25 cellular contexts compared by ENCODE assay signal in genomic region chr19:42151735-42152134, GRCh38. TPM values are rescaled to one million over a fixed set of nuclear protein-coding genes. Genes with fewer than 3 reads are reported as not detected.
DNase-seq lines count a peak whose midpoint lies in the region; ATAC-seq and TF ChIP-seq lines count a peak whose summit lies in the region.
"Had no signal": no experiment of that assay in that cellular context is flagged by ENCODE, and none has a peak within 500 bp of the region (broad histone marks: within the 10 kb centered on the region; RNA-seq: fewer than 3 reads in every experiment).

No MANE protein-coding gene starts in this region.

- no peak overlapping the region for H2AFZ ChIP-seq in osteoblast (ENCODE audit: low read length)

- H3K4me1 ChIP-seq in iPS-20b (ENCODE audit: insufficient read depth, low read length) (peaks cover 29% of the 10 kb centered on the region; the same call in 1 of the 2 replicates), osteoblast (ENCODE audit: insufficient read depth, low read length) (no peaks in the 10 kb centered on the region)
- H3K4me1 ChIP-seq: Caco-2 had no signal

- no peak overlapping the region for H3K4me3 ChIP-seq in H7 (ENCODE audit: insufficient read depth, low read depth, low read length)
- H3K4me3 ChIP-seq in WERI-Rb-1 (ENCODE audit: low read depth, low read length) = no peak overlapping the region
- H3K4me3 ChIP-seq in iPS-20b (ENCODE audit: low read length) = no peak overlapping the region
- no peak overlapping the region for H3K4me3 ChIP-seq in osteoblast (ENCODE audit: insufficient read depth, low read length)
- H3K4me3 ChIP-seq: GM12878, SK-N-MC had no signal

- 0 out of 2 replicates have a peak overlapping the region, but pooled peaks have one; percentile 17 for H3K9ac ChIP-seq in iPS-20b (ENCODE audit: low read depth, low read length)

- DNase-seq in H7 (peak; percentile 49), WERI-Rb-1 (no peak), osteoblast (ENCODE audit: insufficient read length, low spot score, missing footprints) (peak; percentile 63), cardiac septum (ENCODE audit: low spot score) (no peak)
- no peak for DNase-seq in stimulated activated CD4-positive, alpha-beta T cell treated with anti-CD3 and anti-CD28 coated beads, Interleukin-4, amount 100 ng/mL, for 1 hour
- DNase-seq: C1 segment of cervical spinal cord; Caco-2; CD4-positive, alpha-beta memory T cell; DMS79; EL; GDM1; Kasumi-1; NCI-H1105 treated with DMSO at 0.1 percent for 48 hours; NCI-H146; NCI-H1930; NCI-H2107; NCI-H526 treated with DMSO at 0.1 percent for 48 hours; SHP77 had no signal

- TF ChIP-seq CTCF in WERI-Rb-1 (IDR thresholded peaks at IDR 0.05; ENCODE audit: low read depth, low read length) (no peak), osteoblast (IDR thresholded peaks at IDR 0.05; ENCODE audit: extremely low read depth, low read depth, low read length) (no peak)

- no peak for ATAC-seq in GM19324 (IDR thresholded peaks at IDR 0.05; ENCODE audit: low FRiP score, unreplicated experiment)
- ATAC-seq: GM12878, HepG2, Panc1 had no signal

- H3K27ac ChIP-seq in WERI-Rb-1 (peak overlapping the region; percentile 87), iPS-20b (ENCODE audit: low read length) (no peak overlapping the region), osteoblast (ENCODE audit: low read depth, low read length) (no peak overlapping the region)
- H3K27ac ChIP-seq: RWPE1, SK-N-MC had no signal

- H4K20me1 ChIP-seq in osteoblast (ENCODE audit: insufficient read depth, low read length) = no peaks in the 10 kb centered on the region

- H3K4me2 ChIP-seq in osteoblast (ENCODE audit: insufficient read depth, low read length) = no peak overlapping the region

- no peaks in the 10 kb centered on the region for H3K79me2 ChIP-seq in osteoblast (ENCODE audit: insufficient read depth, low read length)

- H3K9me3 ChIP-seq in WERI-Rb-1 (ENCODE audit: severe bottlenecking) (no peaks in the 10 kb centered on the region), iPS-20b (ENCODE audit: insufficient read depth, low read depth, low read length) (no peaks in the 10 kb centered on the region), osteoblast (ENCODE audit: low read depth, low read length) (no peaks in the 10 kb centered on the region)
- H3K9me3 ChIP-seq: Caco-2 had no signal

- H3K27me3 ChIP-seq in H7 (ENCODE audit: control insufficient read depth, insufficient read depth, low read length) (peaks cover 11% of the 10 kb centered on the region), WERI-Rb-1 (ENCODE audit: insufficient read depth, low read depth, severe bottlenecking) (no peaks in the 10 kb centered on the region), iPS-20b (ENCODE audit: insufficient read depth, low read length) (peaks cover 58% of the 10 kb centered on the region), osteoblast (ENCODE audit: insufficient read depth, low read length) (peaks cover 76% of the 10 kb centered on the region)

- H3K36me3 ChIP-seq in H7 (replicated peaks; ENCODE audit: control insufficient read depth, insufficient read depth, low read length) (no peaks in the 10 kb centered on the region), WERI-Rb-1 (no peaks in the 10 kb centered on the region), iPS-20b (ENCODE audit: insufficient read depth, low read depth, low read length) (no peaks in the 10 kb centered on the region), osteoblast (ENCODE audit: insufficient read depth, low read length) (no peaks in the 10 kb centered on the region)

- intact Hi-C loops in cardiac septum (cut with DNase I) = no loop called here

RNA-seq across cellular contexts. Expression of gene POU2F2, which starts 19.5 kb away (rescaled TPM):
- 0.90 and 2.4 TPM in 2 replicates for total RNA-seq in H7 (2014; rRNA removed; shearing (Covaris generic))
- total RNA-seq in osteoblast (under 0.01 and 0.88 TPM in 2 replicates), cardiac septum (0.51 TPM)

Comparison
In these comparisons a context has a peak if more than half of its experiments do, and no peak if none do; other contexts are left out.
1. DNase-seq: peak in H7 (single experiment) and osteoblast (single experiment); none in WERI-Rb-1 (single experiment), stimulated activated CD4-positive, alpha-beta T cell treated with anti-CD3 and anti-CD28 coated beads, Interleukin-4, amount 100 ng/mL, for 1 hour (single experiment) and cardiac septum (single experiment).